ENCODE assay signal across 15 cellular contexts in genomic region chr13:28408235-28408848, GRCh38.
A peak's percentile ranks its signal among the peaks of the same experiment; 100 is the strongest.
DNase-seq lines count a peak whose midpoint lies in the region; ATAC-seq, FAIRE-seq and TF ChIP-seq lines count a peak whose summit lies in the region.
"Had no signal": no experiment of that assay in that cellular context is flagged by ENCODE, and none has a peak within 500 bp of the region (broad histone marks: within the 10 kb centered on the region; RNA-seq: fewer than 3 reads in every experiment).

No MANE protein-coding gene starts in this region.

- H3K27me3 ChIP-seq in endothelial cell of umbilical vein (ENCODE audit: control insufficient read depth in 2 of 2, insufficient read depth in 2 of 2, low read length in 2 of 2): no peaks in the 10 kb centered on the region
- H3K27me3 ChIP-seq in lung (ENCODE audit: control insufficient read depth, insufficient read depth): no peaks in the 10 kb centered on the region
- H3K27me3 ChIP-seq in vagina: no peaks in the 10 kb centered on the region
- H3K27me3 ChIP-seq: pancreas had no signal

- peak; percentile 58 for ATAC-seq in lung (ENCODE audit: insufficient read depth, low FRiP score)

- no peak for TF ChIP-seq CTCF in endothelial cell of umbilical vein (IDR thresholded peaks at IDR 0.05; ENCODE audit: extremely low read depth in 1 of 2, insufficient read depth in 1 of 2, low read depth in 1 of 2, low read length in 2 of 2)
- TF ChIP-seq CTCF in lung (IDR thresholded peaks at IDR 0.05; ENCODE audit: control extremely low read depth, extremely low read depth): no peak
- TF ChIP-seq CTCF in vagina (IDR thresholded peaks at IDR 0.05): no peak

- no peak overlapping the region for H2AFZ ChIP-seq in endothelial cell of umbilical vein (ENCODE audit: low read depth, low read length)
- H2AFZ ChIP-seq: PC-9 had no signal

- in situ Hi-C loops in ACHN (cut with HindIII; ENCODE audit: low pct_ligation_motif_present, low pct_unique_long_range_greater_than_20kb, low sequenced_read_pairs): no loop called here

- H3K9me3 ChIP-seq in endothelial cell of umbilical vein (replicated peaks; ENCODE audit: control insufficient read depth, insufficient read depth, low read length) (no peaks in the 10 kb centered on the region), lung (ENCODE audit: control insufficient read depth in 2 of 2, insufficient read depth in 1 of 2, low read length in 1 of 2) (no peaks in the 10 kb centered on the region), vagina (no peaks in the 10 kb centered on the region)
- H3K9me3 ChIP-seq: pancreas had no signal

- peak overlapping the region; percentile 68 for H3K4me2 ChIP-seq in endothelial cell of umbilical vein (ENCODE audit: insufficient read depth, low read length)
- H3K4me2 ChIP-seq: PC-9 had no signal

- peaks cover 53% of the 10 kb centered on the region for H3K4me1 ChIP-seq in endothelial cell of umbilical vein (ENCODE audit: control insufficient read depth, extremely low read depth, insufficient read depth, low read length)
- H3K4me1 ChIP-seq in lung (ENCODE audit: control insufficient read depth in 2 of 2, insufficient read depth in 2 of 2, low read length in 2 of 2): peaks cover 2 to 4% of the 10 kb centered on the region in 2 donors
- no peaks in the 10 kb centered on the region for H3K4me1 ChIP-seq in vagina
- H3K4me1 ChIP-seq: pancreas had no signal

- H4K20me1 ChIP-seq in endothelial cell of umbilical vein (replicated peaks; ENCODE audit: control insufficient read depth, extremely low read depth, insufficient read depth, low read length): no peaks in the 10 kb centered on the region

- BruUV-seq in endothelial cell of umbilical vein (replicated peaks; lab: Mats Ljungman, UMichigan): TSS peak; percentile 11

- H3K36me3 ChIP-seq in endothelial cell of umbilical vein (ENCODE audit: control insufficient read depth in 2 of 2, extremely low read depth in 1 of 2, insufficient read depth in 2 of 2, low read length in 2 of 2): peaks cover 0 to 2% of the 10 kb centered on the region in 2 experiments
- no peaks in the 10 kb centered on the region for H3K36me3 ChIP-seq in lung (ENCODE audit: control insufficient read depth in 2 of 2, insufficient read depth in 2 of 2, low read length in 2 of 2)
- H3K36me3 ChIP-seq in vagina: no peaks in the 10 kb centered on the region
- H3K36me3 ChIP-seq: pancreas had no signal

- dilution Hi-C loops in endothelial cell of umbilical vein (cut with MboI; ENCODE audit: extremely low pct_ligation_motif_present, low sequenced_read_pairs): no loop called here

- H3K27ac ChIP-seq in endothelial cell of umbilical vein (ENCODE audit: insufficient read depth, low read depth, low read length) (peak overlapping the region; percentile 97), lung (ENCODE audit: low read depth in 1 of 2, low read length in 1 of 2) (no peak overlapping the region), vagina (no peak overlapping the region)
- H3K27ac ChIP-seq: pancreas, PC-9 had no signal

- H3K9ac ChIP-seq in endothelial cell of umbilical vein (replicated peaks; ENCODE audit: extremely low read depth, insufficient read depth, low read length): peak overlapping the region; percentile 74

- peak; percentile 99 for FAIRE-seq in endothelial cell of umbilical vein (lab: Jason Lieb, UNC)
- FAIRE-seq: G401.6 had no signal

- TF ChIP-seq POLR2A in endothelial cell of umbilical vein (IDR thresholded peaks at IDR 0.05; ENCODE audit: low read depth, low read length) (peak; percentile 86), vagina (IDR thresholded peaks at IDR 0.05) (no peak)

- H3K4me3 ChIP-seq in endothelial cell of umbilical vein (replicated peaks in 1 of 3; ENCODE audit: insufficient read depth in 1 of 3, low read depth in 1 of 3, low read length in 3 of 3): peak overlapping the region in 1 of 3 experiments; percentile 10
- no peak overlapping the region for H3K4me3 ChIP-seq in lung
- H3K4me3 ChIP-seq in vagina: no peak overlapping the region
- H3K4me3 ChIP-seq: pancreas, PC-9 had no signal

- POLR2A ChIA-PET in endothelial cell of umbilical vein (lab: Charles Lee): interaction anchor here (1.2 to 1.6 kb wide), 4 partner anchors 16 to 86 kb away, joined by 3 to 12 read pairs (median 5); partner anchors contain the start of gene FLT1

- no peaks in the 10 kb centered on the region for H3K9me1 ChIP-seq in endothelial cell of umbilical vein (replicated peaks; ENCODE audit: control insufficient read depth, extremely low read depth, insufficient read depth, low read length)

- CTCF ChIA-PET in endothelial cell of umbilical vein (lab: Charles Lee): interaction anchor here (0.7 to 3.1 kb wide), 22 partner anchors 12 to 388 kb away, joined by 3 to 13 read pairs (median 4); no protein-coding TSS in a partner anchor

- peak; percentile 25 for DNase-seq in NCI-H82 (lab: John Stamatoyannopoulos, UW)
- no peak for DNase-seq in NCI-H82 treated with DMSO at 0.1 percent for 48 hours (lab: John Stamatoyannopoulos, UW; ENCODE audit: unreplicated experiment)
- peak; percentile 100 for DNase-seq in endothelial cell of umbilical vein (ENCODE audit: low read depth, low spot score)
- DNase-seq in lung (ENCODE audit: low spot score): no peak
- DNase-seq in vagina (ENCODE audit: extremely low spot score in 2 of 2): no peak
- no peak for DNase-seq in ACHN
- no peak for DNase-seq in NCI-H2029 (lab: John Stamatoyannopoulos, UW)
- DNase-seq in NCI-H2171 (lab: John Stamatoyannopoulos, UW): no peak
- DNase-seq: 8988T, activated gamma-delta T cell, HFFc6, NCI-H1417 treated with DMSO at 0.1 percent for 48 hours, pancreas, PC-9 had no signal

- intact Hi-C loops in endothelial cell of umbilical vein (cut with micrococcal nuclease) (loop anchor here (1.0 to 2.0 kb wide), 14 partner anchors 16 to 270 kb away; partner anchors contain the start of genes PAN3 and POMP), vagina (cut with DNase I) (no loop called here)

- peaks cover 6% of the 10 kb centered on the region for H3K79me2 ChIP-seq in endothelial cell of umbilical vein (ENCODE audit: control insufficient read depth, insufficient read depth, low read length)

- 17 to 18% methylated on average over 8 of the region's 8 CpGs for WGBS in lung, 2 donors

TF ChIP-seq in endothelial cell of umbilical vein, 7 proteins besides CTCF, POLR2A, EP300 and RAD21:
- TF ChIP-seq POLR2AphosphoS5 (IDR thresholded peaks at IDR 0.05; ENCODE audit: insufficient read depth, low read depth, low read length) (peak; percentile 97), JUN (IDR thresholded peaks at IDR 0.05; ENCODE audit: borderline replicate concordance, insufficient read depth, insufficient read length, low read depth) (peak; percentile 80), GATA2 (IDR thresholded peaks at IDR 0.05; ENCODE audit: insufficient read depth, insufficient read length, low read depth, low read length) (peak; percentile 100), MYC (IDR thresholded peaks at IDR 0.05; ENCODE audit: low read depth, low read length) (no peak), FOS (IDR thresholded peaks at IDR 0.05; ENCODE audit: borderline replicate concordance, insufficient read depth, low read length) (peak; percentile 43), EZH2 (IDR thresholded peaks at IDR 0.05; ENCODE audit: borderline replicate concordance, low read depth, low read length, severe bottlenecking) (no peak), MAX (IDR thresholded peaks at IDR 0.05; ENCODE audit: insufficient read depth, insufficient read length) (no peak)

Comparison
In these comparisons a context has a peak if more than half of its experiments do, and no peak if none do; other contexts are left out.
1. DNase-seq: peak in NCI-H82 (single experiment) and endothelial cell of umbilical vein (single experiment); none in NCI-H82 treated with DMSO at 0.1 percent for 48 hours (single experiment), lung (single experiment), vagina (0 of 2), ACHN (single experiment), NCI-H2029 (single experiment) and NCI-H2171 (single experiment).